Comparison of ENCODE assay signal across 8 cellular contexts in the genomic region with DNA sequence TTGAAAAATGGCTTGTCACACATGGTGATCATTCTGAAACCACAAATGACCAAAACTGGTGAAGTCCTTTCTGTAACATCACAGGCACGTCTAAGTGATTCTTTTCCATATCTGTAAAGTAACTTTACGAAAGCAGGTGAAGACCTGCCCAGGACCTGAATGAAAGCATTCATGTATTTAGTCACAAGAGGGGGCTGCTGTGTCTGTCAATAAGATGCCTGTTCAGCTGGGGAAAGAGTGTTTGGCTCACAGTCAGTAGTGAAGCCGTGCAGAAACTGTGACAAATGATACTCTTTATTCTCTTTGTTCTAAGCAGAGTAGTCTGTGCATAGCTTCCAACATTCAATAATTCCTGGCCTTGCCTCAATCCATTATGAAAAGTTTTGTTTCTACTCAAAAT.
A peak's percentile ranks its signal among the peaks of the same experiment; 100 is the strongest.
DNase-seq lines count a peak whose midpoint lies in the region; ATAC-seq and TF ChIP-seq lines count a peak whose summit lies in the region.

No MANE protein-coding gene starts in this region.

- H3K27ac Mint-ChIP-seq in activated naive CD8-positive, alpha-beta T cell: peak overlapping the region; percentile 87

- H3K4me3 ChIP-seq in mucosa of descending colon: no peak overlapping the region

- peak; percentile 55 for TF ChIP-seq CTCF in LNCAP (IDR thresholded peaks at IDR 0.05)
- no peak for TF ChIP-seq CTCF in mucosa of descending colon (IDR thresholded peaks at IDR 0.05)

- intact Hi-C loops in mucosa of descending colon (cut with DNase I, micrococcal nuclease): no loop called here

- ATAC-seq in GM18499 (IDR thresholded peaks at IDR 0.05; ENCODE audit: insufficient read depth, unreplicated experiment): peak; percentile 64
- ATAC-seq in mucosa of descending colon: peak; percentile 40
- no peak for ATAC-seq in HG03460 (IDR thresholded peaks at IDR 0.05; ENCODE audit: unreplicated experiment)

- peak overlapping the region; percentile 77 for H3K4me3 Mint-ChIP-seq in activated naive CD8-positive, alpha-beta T cell

- no peaks in the 10 kb centered on the region for H3K36me3 ChIP-seq in mucosa of descending colon (ENCODE audit: low read depth)

- H3K4me1 ChIP-seq in mucosa of descending colon (ENCODE audit: low read depth): no peaks in the 10 kb centered on the region

- DNase-seq in AML-193 (lab: John Stamatoyannopoulos, UW) (peak; percentile 23 to 58), mucosa of descending colon (peak in 1 of 3 donors; percentile 25), NCI-H526 treated with DMSO at 0.1 percent for 48 hours (lab: John Stamatoyannopoulos, UW) (no peak), NCI-H128 (lab: John Stamatoyannopoulos, UW; ENCODE audit: unreplicated experiment) (no peak)

- H3K9me3 Mint-ChIP-seq in activated naive CD8-positive, alpha-beta T cell (ENCODE audit: low read depth): no peaks in the 10 kb centered on the region

- no peaks in the 10 kb centered on the region for H3K27me3 Mint-ChIP-seq in activated naive CD8-positive, alpha-beta T cell

- no peaks in the 10 kb centered on the region for H3K36me3 Mint-ChIP-seq in activated naive CD8-positive, alpha-beta T cell

- H3K4me1 Mint-ChIP-seq in activated naive CD8-positive, alpha-beta T cell (ENCODE audit: low read depth): peaks cover 45% of the 10 kb centered on the region

- no peaks in the 10 kb centered on the region for H3K9me3 ChIP-seq in mucosa of descending colon

Comparison
In these comparisons a context has a peak if more than half of its experiments do, and no peak if none do; other contexts are left out.
1. DNase-seq: peak in AML-193 (2 of 2); none in NCI-H526 treated with DMSO at 0.1 percent for 48 hours (single experiment) and NCI-H128 (single experiment).